Comparison of ENCODE assay signal across 12 cellular contexts in genomic region chr9:87080512-87081225, GRCh38.
DNase-seq lines count a peak whose midpoint lies in the region; ATAC-seq and TF ChIP-seq lines count a peak whose summit lies in the region.
"Had no signal": no experiment of that assay in that cellular context is flagged by ENCODE, and none has a peak within 500 bp of the region (broad histone marks: within the 10 kb centered on the region; RNA-seq: fewer than 3 reads in every experiment).

No MANE protein-coding gene starts in this region.

- H3K9me3 ChIP-seq in cardiac muscle cell (ENCODE audit: low read depth): no peaks in the 10 kb centered on the region

- H3K36me3 ChIP-seq in cardiac muscle cell (no peaks in the 10 kb centered on the region), rectal smooth muscle tissue (ENCODE audit: control insufficient read depth, insufficient read depth, low read length) (no peaks in the 10 kb centered on the region)

- H3K4me3 ChIP-seq in HFF-Myc (replicated peaks; ENCODE audit: low read depth, low read length): no peak overlapping the region
- no peak overlapping the region for H3K4me3 ChIP-seq in cardiac muscle cell
- H3K4me3 ChIP-seq in rectal smooth muscle tissue (ENCODE audit: low read length): no peak overlapping the region

- H3K27me3 ChIP-seq in cardiac muscle cell (no peaks in the 10 kb centered on the region), rectal smooth muscle tissue (ENCODE audit: control insufficient read depth, insufficient read depth, low read length) (no peaks in the 10 kb centered on the region)

- TF ChIP-seq CTCF in HFF-Myc (IDR thresholded peaks at IDR 0.05; ENCODE audit: low read depth, low read length, missing control alignments) (peak; percentile 10), cardiac muscle cell (IDR thresholded peaks at IDR 0.05; ENCODE audit: low read depth, low read length) (peak; percentile 48)

- H3K27ac ChIP-seq in cardiac muscle cell (peak overlapping the region; percentile 9), rectal smooth muscle tissue (ENCODE audit: low read depth, low read length) (peak overlapping the region; percentile 55)

- H3K4me1 ChIP-seq in cardiac muscle cell (ENCODE audit: low read depth) (peaks cover 6% of the 10 kb centered on the region), rectal smooth muscle tissue (ENCODE audit: control insufficient read depth, insufficient read depth, low read length) (peaks cover 7% of the 10 kb centered on the region)

- ATAC-seq in HG02798 (IDR thresholded peaks at IDR 0.05; ENCODE audit: poor library complexity, unreplicated experiment): no peak

- DNase-seq in HFF-Myc (ENCODE audit: extremely low read depth, low read depth): no peak
- peak; percentile 53 for DNase-seq in SK-MEL-5 (ENCODE audit: low read depth, low spot score)
- peak; percentile 26 to 92 for DNase-seq in cardiac muscle cell (ENCODE audit: low read depth in 1 of 2, low spot score in 1 of 2)
- DNase-seq in NOMO-1 treated with DMSO at 0.1 percent for 48 hours (lab: John Stamatoyannopoulos, UW; ENCODE audit: unreplicated experiment): no peak
- no peak for DNase-seq in activated CD8-positive, alpha-beta memory T cell treated with anti-CD3 and anti-CD28 coated beads, Interleukin-2, amount 50 U/mL, for 48 hours
- no peak for DNase-seq in NCI-H446 (lab: John Stamatoyannopoulos, UW)
- DNase-seq: activated CD4-positive, alpha-beta T cell treated with anti-CD3 and anti-CD28 coated beads for 1 hour; activated gamma-delta T cell treated with Interleukin-2 at 50 U/mL for 16 hours; DMS79; NCI-H1417 treated with DMSO at 0.1 percent for 48 hours had no signal

- in situ Hi-C loops in SK-MEL-5 (cut with HindIII; ENCODE audit: low pct_unique_long_range_greater_than_20kb, low sequenced_read_pairs): no loop called here

- no peak overlapping the region for H3K9ac ChIP-seq in rectal smooth muscle tissue (ENCODE audit: low read length)

Comparison
In these comparisons a context has a peak if more than half of its experiments do, and no peak if none do; other contexts are left out.
1. DNase-seq: peak in SK-MEL-5 (single experiment) and cardiac muscle cell (2 of 2); none in HFF-Myc (single experiment), NOMO-1 treated with DMSO at 0.1 percent for 48 hours (single experiment), activated CD8-positive, alpha-beta memory T cell treated with anti-CD3 and anti-CD28 coated beads, Interleukin-2, amount 50 U/mL, for 48 hours (single experiment) and NCI-H446 (0 of 2).